ENCODE assay signal across 18 cellular contexts in the genomic region with DNA sequence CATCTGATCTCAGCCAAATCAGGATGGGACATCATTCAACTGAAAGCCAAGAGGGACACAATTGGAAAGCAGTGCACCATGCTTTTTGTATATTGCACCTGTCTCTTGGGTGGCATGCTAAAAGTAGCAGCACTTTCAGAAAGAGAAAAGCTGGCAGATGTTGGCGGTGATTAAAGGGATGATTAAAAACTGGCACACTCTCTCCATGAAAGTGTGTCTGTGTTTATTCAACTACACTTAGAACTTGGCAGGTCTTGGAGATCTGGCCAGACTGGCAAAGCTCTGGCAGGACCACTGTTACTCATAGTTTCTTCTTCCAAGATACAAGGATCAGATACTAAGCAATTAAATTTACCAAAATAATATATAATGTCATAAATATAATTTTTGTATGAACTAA.
"Had no signal": no experiment of that assay in that cellular context is flagged by ENCODE, and none has a peak within 500 bp of the region (broad histone marks: within the 10 kb centered on the region; RNA-seq: fewer than 3 reads in every experiment).

No MANE protein-coding gene starts in this region.

- DNase-seq: dorsolateral prefrontal cortex; effector CD8-positive, alpha-beta T cell; foreskin melanocyte; head of caudate nucleus; left colon; left ventricle myocardium superior; mesenchymal stem cell; midbrain; naive B cell; occipital lobe; pancreas; right cardiac atrium; stimulated activated CD4-positive, alpha-beta T cell treated with anti-CD3 and anti-CD28 coated beads, Interleukin-2, amount 100 ng/mL, for 48 hours; stimulated activated naive CD4-positive, alpha-beta T cell treated with Interleukin-2 at 50 U/mL for 16 hours; trophoblast cell had no signal

- ATAC-seq: left colon, left ventricle myocardium superior, pancreas, right cardiac atrium had no signal

- H3K27me3 ChIP-seq: dorsolateral prefrontal cortex, hepatocyte, pancreas had no signal

- H3K36me3 ChIP-seq: pancreas had no signal

- H3K4me3 ChIP-seq: dorsolateral prefrontal cortex, hepatocyte, lung, pancreas, smooth muscle cell had no signal
